In the genomic region with DNA sequence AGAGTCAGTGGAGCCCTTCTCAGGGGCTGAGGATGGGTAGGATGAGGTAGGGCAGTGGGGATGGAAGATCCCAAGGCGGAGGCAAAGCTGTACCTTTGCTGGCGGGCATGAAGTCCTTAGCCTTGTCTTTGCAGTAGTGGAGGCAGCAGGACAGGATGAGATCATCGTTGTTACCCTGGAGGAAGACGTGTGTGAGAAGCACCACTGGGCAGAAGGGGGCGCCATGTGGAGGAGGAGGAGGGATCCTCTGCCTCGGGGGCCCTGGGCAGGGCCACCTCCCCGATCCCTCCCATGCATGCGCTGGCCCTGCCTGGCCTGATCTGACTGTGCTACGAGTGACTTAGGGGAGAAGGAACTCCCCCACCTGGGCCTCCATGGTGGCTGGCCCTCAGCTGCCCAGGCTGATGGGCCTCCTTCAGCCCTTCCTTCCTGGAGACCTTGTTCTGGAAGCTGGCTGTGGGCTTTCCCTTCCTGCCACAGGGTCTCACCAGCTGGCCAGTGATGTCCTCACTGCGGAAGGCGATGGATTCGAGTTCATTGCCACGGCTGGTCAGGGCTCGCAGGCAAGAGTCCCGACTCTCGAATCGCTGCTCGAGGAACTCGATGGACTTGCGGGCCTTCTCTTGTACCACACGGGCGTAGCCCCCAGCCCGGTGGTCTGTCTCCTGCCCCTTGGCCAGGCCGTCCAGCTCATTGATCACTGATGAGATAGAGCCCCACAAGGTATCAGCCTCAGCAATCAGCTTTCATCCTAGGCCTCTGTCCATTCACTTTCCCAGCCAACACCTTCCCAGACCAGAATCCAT, we compare ENCODE assay signal across 1 cellular context.
TF ChIP-seq lines count a peak whose summit lies in the region.

No MANE protein-coding gene starts in this region.

TF ChIP-seq in liver, 16 proteins besides CTCF, POLR2A, EP300 and RAD21 (continued from another document):
- TF ChIP-seq, protein P1, sequence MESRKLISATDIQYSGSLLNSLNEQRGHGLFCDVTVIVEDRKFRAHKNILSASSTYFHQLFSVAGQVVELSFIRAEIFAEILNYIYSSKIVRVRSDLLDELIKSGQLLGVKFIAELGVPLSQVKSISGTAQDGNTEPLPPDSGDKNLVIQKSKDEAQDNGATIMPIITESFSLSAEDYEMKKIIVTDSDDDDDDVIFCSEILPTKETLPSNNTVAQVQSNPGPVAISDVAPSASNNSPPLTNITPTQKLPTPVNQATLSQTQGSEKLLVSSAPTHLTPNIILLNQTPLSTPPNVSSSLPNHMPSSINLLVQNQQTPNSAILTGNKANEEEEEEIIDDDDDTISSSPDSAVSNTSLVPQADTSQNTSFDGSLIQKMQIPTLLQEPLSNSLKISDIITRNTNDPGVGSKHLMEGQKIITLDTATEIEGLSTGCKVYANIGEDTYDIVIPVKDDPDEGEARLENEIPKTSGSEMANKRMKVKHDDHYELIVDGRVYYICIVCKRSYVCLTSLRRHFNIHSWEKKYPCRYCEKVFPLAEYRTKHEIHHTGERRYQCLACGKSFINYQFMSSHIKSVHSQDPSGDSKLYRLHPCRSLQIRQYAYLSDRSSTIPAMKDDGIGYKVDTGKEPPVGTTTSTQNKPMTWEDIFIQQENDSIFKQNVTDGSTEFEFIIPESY (IDR thresholded peaks at IDR 0.05) = no peak
- TF ChIP-seq ATF3 (IDR thresholded peaks at IDR 0.05) (no peak), GABPA (IDR thresholded peaks at IDR 0.05 in 1 of 2, conservative IDR thresholded peaks at IDR 0.05 in 1 of 2) (no peak), REST (IDR thresholded peaks at IDR 0.05) (no peak), TAF1 (conservative IDR thresholded peaks at IDR 0.05) (no peak), HNF4A (conservative IDR thresholded peaks at IDR 0.05) (no peak)
TF ChIP-seq in liver: peak in this region for 0.
